ENCODE assay signal across 8 cellular contexts in the genomic region with DNA sequence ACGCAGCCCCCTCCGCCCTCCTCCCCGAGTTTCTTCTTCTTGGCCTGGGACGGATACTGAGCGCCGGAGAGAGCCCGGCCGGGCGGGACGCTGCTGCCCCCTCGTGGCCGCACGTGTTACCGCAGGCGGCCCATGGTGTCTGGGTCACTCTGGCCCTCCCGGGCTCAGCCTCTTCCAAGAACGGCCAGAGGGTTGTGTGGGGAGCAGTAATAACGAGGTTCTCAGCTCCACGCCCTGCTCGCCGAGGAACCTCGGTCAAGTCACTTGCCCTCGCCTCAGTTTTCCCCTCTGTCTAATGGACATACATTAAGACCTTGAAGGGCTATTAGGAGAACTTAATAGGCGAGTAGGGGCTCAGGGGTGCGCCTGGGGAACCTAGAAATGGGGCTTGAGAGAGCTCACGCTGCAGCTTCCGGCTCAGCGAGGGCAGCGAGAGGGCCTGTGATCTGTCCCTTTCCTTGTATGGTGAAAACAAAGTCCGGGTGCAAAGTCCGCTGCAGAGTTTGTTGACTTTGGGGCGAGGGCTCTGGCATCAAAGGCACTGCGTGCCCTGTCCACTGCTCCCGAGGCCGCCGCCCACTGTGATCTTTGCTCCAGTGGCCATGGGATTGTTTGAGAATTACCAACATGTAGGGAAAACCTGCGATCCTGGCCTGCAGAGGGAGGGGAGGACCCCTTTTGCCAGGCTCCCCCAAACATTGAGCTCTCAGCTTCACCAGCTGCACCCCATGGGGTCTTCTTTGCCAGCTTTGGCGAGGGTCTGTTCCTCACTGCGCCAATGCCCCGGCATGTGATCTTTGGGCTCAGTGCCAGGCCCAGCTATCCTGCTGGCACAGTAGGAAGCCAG. TPM values are rescaled to one million over a fixed set of nuclear protein-coding genes. Genes with fewer than 3 reads are reported as not detected.
DNase-seq lines count a peak whose midpoint lies in the region; ATAC-seq and TF ChIP-seq lines count a peak whose summit lies in the region.

No MANE protein-coding gene starts in this region.

- TF ChIP-seq CTCF in GM10248 (IDR thresholded peaks at IDR 0.05; ENCODE audit: control extremely low read depth, extremely low read depth, low read depth, missing control alignments) (peak; percentile 93), RWPE2 (IDR thresholded peaks at IDR 0.05; ENCODE audit: poor library complexity, severe bottlenecking) (peak; percentile 98), foreskin keratinocyte (conservative IDR thresholded peaks at IDR 0.05) (peak; percentile 97), testis (IDR thresholded peaks at IDR 0.05) (peak; percentile 91 to 99 (median 94))

- no peaks in the 10 kb centered on the region for H3K36me3 Mint-ChIP-seq in activated T-helper 2 cell treated with anti-CD3 and anti-CD28 coated beads, Interferon-gamma antibody, Interleukin-2, Interleukin-4, amounts not matched to agents 10 μg/mL and 5 μg/mL and 100 μg/mL, durations not matched to agents 14 hours and 24 hours and 36 hours (ENCODE audit: low read depth)

- no peak overlapping the region for H3K4me3 Mint-ChIP-seq in activated T-helper 2 cell treated with anti-CD3 and anti-CD28 coated beads, Interferon-gamma antibody, Interleukin-2, Interleukin-4, amounts not matched to agents 10 μg/mL and 5 μg/mL and 100 μg/mL, durations not matched to agents 14 hours and 24 hours and 36 hours (ENCODE audit: low read depth)

- H3K9me3 ChIP-seq in RWPE2 (ENCODE audit: severe bottlenecking): no peaks in the 10 kb centered on the region
- H3K9me3 ChIP-seq in testis: no peaks in the 10 kb centered on the region

- 19 to 26% methylated on average over 22 to 40 of the region's 40 CpGs for WGBS in testis, 2 donors

- H3K36me3 ChIP-seq in RWPE2 (ENCODE audit: low read depth) (no peaks in the 10 kb centered on the region), testis (ENCODE audit: low read depth, missing control alignments) (no peaks in the 10 kb centered on the region)

- ATAC-seq in RWPE2 (ENCODE audit: low read depth): peak; percentile 96
- peak; percentile 80 for ATAC-seq in foreskin keratinocyte
- no peak for ATAC-seq in HG03469 (IDR thresholded peaks at IDR 0.05; ENCODE audit: unreplicated experiment)

- intact Hi-C loops in activated T-helper 2 cell treated with anti-CD3 and anti-CD28 coated beads, Interferon-gamma antibody, Interleukin-2, Interleukin-4, amounts not matched to agents 10 μg/mL and 5 μg/mL and 100 μg/mL, durations not matched to agents 14 hours and 24 hours and 36 hours (cut with micrococcal nuclease): loop anchor here (1.0 kb wide), 1 partner anchor 41 kb away; no protein-coding TSS in a partner anchor
- intact Hi-C loops in testis (cut with DNase I; ENCODE audit: low total_unique reads): no loop called here

- no peaks in the 10 kb centered on the region for H3K9me3 Mint-ChIP-seq in activated T-helper 2 cell treated with anti-CD3 and anti-CD28 coated beads, Interferon-gamma antibody, Interleukin-2, Interleukin-4, amounts not matched to agents 10 μg/mL and 5 μg/mL and 100 μg/mL, durations not matched to agents 14 hours and 24 hours and 36 hours

- peak; percentile 89 for DNase-seq in GM10248 (ENCODE audit: extremely low spot score)
- DNase-seq in HS-27A (ENCODE audit: low read depth): peak; percentile 39
- DNase-seq in RWPE2 (ENCODE audit: low spot score): no peak
- DNase-seq in activated T-helper 2 cell treated with anti-CD3 and anti-CD28 coated beads, Interferon-gamma antibody, Interleukin-2, Interleukin-4, amounts not matched to agents 10 μg/mL and 5 μg/mL and 100 μg/mL, durations not matched to agents 14 hours and 24 hours and 36 hours (ENCODE audit: low spot score): peak; percentile 54
- DNase-seq in foreskin keratinocyte: peak in 1 of 2 donors; percentile 23
- peak; percentile 22 for DNase-seq in occipital lobe (lab: John Stamatoyannopoulos, UW)
- DNase-seq in testis: peak; percentile 82

- H3K27me3 ChIP-seq in RWPE2 (ENCODE audit: insufficient read depth, poor library complexity, severe bottlenecking) (no peaks in the 10 kb centered on the region), foreskin keratinocyte (peaks cover 2% of the 10 kb centered on the region), testis (no peaks in the 10 kb centered on the region)

- no peaks in the 10 kb centered on the region for H3K4me1 Mint-ChIP-seq in activated T-helper 2 cell treated with anti-CD3 and anti-CD28 coated beads, Interferon-gamma antibody, Interleukin-2, Interleukin-4, amounts not matched to agents 10 μg/mL and 5 μg/mL and 100 μg/mL, durations not matched to agents 14 hours and 24 hours and 36 hours (ENCODE audit: low read depth)

- H3K4me1 ChIP-seq in RWPE2 (ENCODE audit: insufficient read depth, poor library complexity, severe bottlenecking) (peaks cover 7% of the 10 kb centered on the region), foreskin keratinocyte (no peaks in the 10 kb centered on the region), testis (peaks cover 6% of the 10 kb centered on the region)

- H3K27me3 Mint-ChIP-seq in activated T-helper 2 cell treated with anti-CD3 and anti-CD28 coated beads, Interferon-gamma antibody, Interleukin-2, Interleukin-4, amounts not matched to agents 10 μg/mL and 5 μg/mL and 100 μg/mL, durations not matched to agents 14 hours and 24 hours and 36 hours (ENCODE audit: low read depth): peaks cover 7% of the 10 kb centered on the region

- H3K4me3 ChIP-seq in RWPE2 (ENCODE audit: severe bottlenecking): no peak overlapping the region
- no peak overlapping the region for H3K4me3 ChIP-seq in testis

- POLR2A ChIA-PET in GM10248 (lab: Yijun Ruan, JAX): no interaction called here

- no peak overlapping the region for H3K27ac Mint-ChIP-seq in activated T-helper 2 cell treated with anti-CD3 and anti-CD28 coated beads, Interferon-gamma antibody, Interleukin-2, Interleukin-4, amounts not matched to agents 10 μg/mL and 5 μg/mL and 100 μg/mL, durations not matched to agents 14 hours and 24 hours and 36 hours

- TF ChIP-seq POLR2A in testis (IDR thresholded peaks at IDR 0.05): no peak

- H3K27ac ChIP-seq in RWPE2 (ENCODE audit: poor library complexity, severe bottlenecking) (no peak overlapping the region), foreskin keratinocyte (no peak overlapping the region), testis (no peak overlapping the region)

- CTCF ChIA-PET in GM10248 (lab: Yijun Ruan, JAX): interaction anchor here (0.8 to 6.3 kb wide), 30 partner anchors 8 to 155 kb away, joined by 3 to 197 read pairs (median 5); a partner anchor contains a TSS

RNA-seq across cellular contexts. Expression of a gene that starts 14.4 kb away (rescaled TPM):
- 9.4 and 11.1 TPM in 2 replicates for total RNA-seq in activated T-helper 2 cell treated with anti-CD3 and anti-CD28 coated beads, Interferon-gamma antibody, Interleukin-2, Interleukin-4, amounts not matched to agents 10 μg/mL and 5 μg/mL and 100 μg/mL, durations not matched to agents 14 hours and 24 hours and 36 hours
- total RNA-seq in foreskin keratinocyte (26.8 and 30.1 TPM in 2 replicates), occipital lobe (15.1 TPM), testis (10 to 100 TPM; 20.6 to 21.3 TPM)
- polyA plus RNA-seq in foreskin keratinocyte (29.3 and 30.5 TPM in 2 replicates), testis (ENCODE audit: insufficient read depth, low read depth, low replicate concordance) (15.7 TPM)

RNA-seq across cellular contexts. Expression of a gene that starts 26.3 kb away (rescaled TPM):
- 32.7 and 34.2 TPM in 2 replicates for total RNA-seq in activated T-helper 2 cell treated with anti-CD3 and anti-CD28 coated beads, Interferon-gamma antibody, Interleukin-2, Interleukin-4, amounts not matched to agents 10 μg/mL and 5 μg/mL and 100 μg/mL, durations not matched to agents 14 hours and 24 hours and 36 hours
- total RNA-seq in foreskin keratinocyte (42.7 and 45.2 TPM in 2 replicates), occipital lobe (10.6 TPM), testis (10 to 100 TPM; 65.7 to 87.7 TPM)
- polyA plus RNA-seq in foreskin keratinocyte (46.8 and 51.8 TPM in 2 replicates), testis (ENCODE audit: insufficient read depth, low read depth, low replicate concordance) (29.6 TPM)
